13 cellular contexts compared by ENCODE assay signal in genomic region chr2:69554568-69554967, GRCh38.
DNase-seq lines count a peak whose midpoint lies in the region; ATAC-seq and TF ChIP-seq lines count a peak whose summit lies in the region.
"Had no signal": no experiment of that assay in that cellular context is flagged by ENCODE, and none has a peak within 500 bp of the region (broad histone marks: within the 10 kb centered on the region; RNA-seq: fewer than 3 reads in every experiment).

No MANE protein-coding gene starts in this region.

- TF ChIP-seq POLR2A in gastrocnemius medialis (IDR thresholded peaks at IDR 0.05) = no peak
- no peak for TF ChIP-seq POLR2A in stomach (IDR thresholded peaks at IDR 0.05)

- H3K4me3 Mint-ChIP-seq in activated T-cell treated with anti-CD3 and anti-CD28 coated beads, Interleukin-2, amount 50 U/mL, for 24 hours = no peak overlapping the region

- intact Hi-C loops in ascending aorta (cut with DNase I) = no loop called here
- intact Hi-C loops in gastrocnemius medialis (cut with DNase I; ENCODE audit: low total_unique reads) = no loop called here
- intact Hi-C loops in stomach (cut with DNase I; ENCODE audit: low total_unique reads) = no loop called here

- in situ Hi-C loops in gastrocnemius medialis (cut with MboI; ENCODE audit: low sequenced_read_pairs in 4 of 4) = loop anchor here in 2 of 4 donors (25.0 kb wide), 1 partner anchor 258 kb away; no protein-coding TSS in a partner anchor

- no peak for DNase-seq in activated T-cell treated with anti-CD3 and anti-CD28 coated beads, Interleukin-2, amount 50 U/mL, for 24 hours
- DNase-seq in activated T-cell treated with anti-CD3 and anti-CD28 coated beads for 4 hours (no peak), ascending aorta (ENCODE audit: low spot score in 2 of 2) (no peak), left lobe of liver (ENCODE audit: low spot score) (no peak), gastrocnemius medialis (no peak), stomach (no peak)
- DNase-seq: H7, NCI-H1105, PC-3, small intestine had no signal

- TF ChIP-seq EP300 in stomach (IDR thresholded peaks at IDR 0.05) = no peak

- H3K4me1 Mint-ChIP-seq in activated T-cell treated with anti-CD3 and anti-CD28 coated beads, Interleukin-2, amount 50 U/mL, for 24 hours (ENCODE audit: low read depth) = peaks cover 73% of the 10 kb centered on the region

- H3K27me3 Mint-ChIP-seq in activated T-cell treated with anti-CD3 and anti-CD28 coated beads, Interleukin-2, amount 50 U/mL, for 24 hours = no peaks in the 10 kb centered on the region

- H3K36me3 ChIP-seq in ascending aorta = no peaks in the 10 kb centered on the region
- H3K36me3 ChIP-seq in gastrocnemius medialis = no peaks in the 10 kb centered on the region
- H3K36me3 ChIP-seq in stomach = peaks cover 0 to 31% (median 15%) of the 10 kb centered on the region in 4 donors

- ATAC-seq in HG02623 (IDR thresholded peaks at IDR 0.05; ENCODE audit: unreplicated experiment) (peak; percentile 5), left lobe of liver (no peak), gastrocnemius medialis (no peak)
- ATAC-seq: HepG2, PC-3 had no signal

- WGBS in stomach, 5 donors = 74 to 90% (median 87%) methylated on average over 4 of the region's 4 CpGs

- H3K36me3 Mint-ChIP-seq in activated T-cell treated with anti-CD3 and anti-CD28 coated beads, Interleukin-2, amount 50 U/mL, for 24 hours (ENCODE audit: low read depth) = peaks cover 44% of the 10 kb centered on the region

- peak overlapping the region; percentile 1 to 13 for H3K27ac ChIP-seq in ascending aorta
- H3K27ac ChIP-seq in skin epidermis = peak overlapping the region in 15 of 21 experiments; percentile 2 to 55 (median 34)
- H3K27ac ChIP-seq in gastrocnemius medialis = peak overlapping the region in 2 of 4 donors; percentile 3 to 4
- peak overlapping the region in 2 of 5 donors; percentile 2 to 20 for H3K27ac ChIP-seq in stomach

- no peaks in the 10 kb centered on the region for H3K9me3 Mint-ChIP-seq in activated T-cell treated with anti-CD3 and anti-CD28 coated beads, Interleukin-2, amount 50 U/mL, for 24 hours

- H3K4me3 ChIP-seq in ascending aorta (no peak overlapping the region), skin epidermis (no peak overlapping the region), gastrocnemius medialis (no peak overlapping the region), stomach (no peak overlapping the region)

- no peak for TF ChIP-seq CTCF in ascending aorta (IDR thresholded peaks at IDR 0.05)
- TF ChIP-seq CTCF in gastrocnemius medialis (IDR thresholded peaks at IDR 0.05 in 4 of 5, conservative IDR thresholded peaks at IDR 0.05 in 1 of 5) = no peak
- TF ChIP-seq CTCF in stomach (IDR thresholded peaks at IDR 0.05) = no peak

- H3K27ac Mint-ChIP-seq in activated T-cell treated with anti-CD3 and anti-CD28 coated beads, Interleukin-2, amount 50 U/mL, for 24 hours = peak overlapping the region; percentile 69

- H3K4me1 ChIP-seq in ascending aorta (no peaks in the 10 kb centered on the region), gastrocnemius medialis (peaks cover 9 to 28% of the 10 kb centered on the region in 2 donors), stomach (peaks cover 0 to 24% (median 4%) of the 10 kb centered on the region in 4 donors)

- H3K27me3 ChIP-seq in ascending aorta (no peaks in the 10 kb centered on the region), gastrocnemius medialis (no peaks in the 10 kb centered on the region), stomach (no peaks in the 10 kb centered on the region)

- H3K9me3 ChIP-seq in ascending aorta = no peaks in the 10 kb centered on the region
- H3K9me3 ChIP-seq in gastrocnemius medialis = no peaks in the 10 kb centered on the region
- no peaks in the 10 kb centered on the region for H3K9me3 ChIP-seq in stomach
